ENCODE assay signal across 8 cellular contexts in the genomic region with DNA sequence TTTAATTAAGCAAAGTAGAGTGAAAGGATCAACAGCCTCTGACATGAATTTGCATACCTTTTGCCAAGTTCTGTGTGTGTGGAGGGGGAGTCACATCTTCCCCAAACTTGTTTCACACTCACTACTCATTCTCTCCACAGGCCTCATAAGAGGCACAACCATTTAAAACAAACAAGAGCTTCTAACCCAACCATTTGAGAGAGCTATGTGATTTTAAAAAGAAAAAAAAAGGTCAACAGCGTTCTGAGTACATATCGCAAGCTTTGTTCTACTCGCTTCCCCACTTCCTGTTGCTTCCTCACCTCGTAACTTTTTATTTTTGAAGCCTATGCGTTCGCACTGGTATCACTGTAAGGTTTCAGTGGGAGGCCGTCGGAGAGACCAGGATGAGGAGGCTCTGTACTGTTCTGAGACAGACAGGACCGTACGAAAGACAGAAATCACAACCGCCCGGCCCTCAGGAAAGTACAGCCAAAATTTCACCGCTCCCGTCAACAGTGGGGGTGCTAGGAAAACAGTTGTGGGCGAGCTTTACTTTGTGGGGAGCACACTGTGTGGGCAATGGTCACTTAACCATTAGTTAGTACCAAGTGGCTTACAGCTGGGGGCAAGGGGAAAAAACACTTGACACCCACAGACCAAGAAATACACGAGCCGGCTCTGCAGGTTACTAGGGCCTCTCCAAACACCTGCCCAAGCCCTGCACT.
DNase-seq lines count a peak whose midpoint lies in the region; ATAC-seq and TF ChIP-seq lines count a peak whose summit lies in the region.

No MANE protein-coding gene starts in this region.

- peak overlapping the region; percentile 96 to 99 (median 98) for H3K27ac Mint-ChIP-seq in CD4-positive, alpha-beta memory T cell

- peaks cover 0 to 9% of the 10 kb centered on the region in 2 donors for H3K36me3 Mint-ChIP-seq in CD4-positive, alpha-beta memory T cell

- DNase-seq in CD4-positive, alpha-beta memory T cell: peak; percentile 73 to 79 (median 77)
- DNase-seq in activated T-cell treated with anti-CD3 and anti-CD28 coated beads for 48 hours (ENCODE audit: low read depth) (peak; percentile 61), osteoblast (ENCODE audit: insufficient read length, low spot score, missing footprints) (no peak), NCI-H1436 treated with DMSO at 0.1 percent for 48 hours (lab: John Stamatoyannopoulos, UW) (no peak), erythroblast (lab: John Stamatoyannopoulos, UW) (no peak), adrenal gland (no peak)

- H3K79me2 ChIP-seq in osteoblast (ENCODE audit: insufficient read depth, low read length): peaks cover 72% of the 10 kb centered on the region

- TF ChIP-seq CTCF in osteoblast (IDR thresholded peaks at IDR 0.05; ENCODE audit: extremely low read depth, low read depth, low read length): no peak
- no peak for TF ChIP-seq CTCF in adrenal gland (IDR thresholded peaks at IDR 0.05)

- H4K20me1 ChIP-seq in osteoblast (ENCODE audit: insufficient read depth, low read length): peaks cover 17% of the 10 kb centered on the region

- H3K4me2 ChIP-seq in osteoblast (ENCODE audit: insufficient read depth, low read length): peak overlapping the region; percentile 34

- H2AFZ ChIP-seq in osteoblast (ENCODE audit: low read length): peak overlapping the region; percentile 66

- no peaks in the 10 kb centered on the region for H3K27me3 Mint-ChIP-seq in CD4-positive, alpha-beta memory T cell

- H3K4me1 ChIP-seq in CD4-positive, alpha-beta memory T cell (ENCODE audit: insufficient read depth, low read length): peaks cover 100% of the 10 kb centered on the region
- H3K4me1 ChIP-seq in osteoblast (ENCODE audit: insufficient read depth, low read length) (no peaks in the 10 kb centered on the region), adrenal gland (replicated peaks in 1 of 2) (no peaks in the 10 kb centered on the region)

- CTCF ChIA-PET in CD4-positive, alpha-beta memory T cell (lab: Charles Lee; ENCODE audit: partially characterized antibody): interaction anchor here (0.9 to 3.7 kb wide), 25 partner anchors 9 to 839 kb away, joined by 3 to 25 read pairs (median 5); partner anchors contain the start of gene DNPH1

- no peaks in the 10 kb centered on the region for H3K9me3 Mint-ChIP-seq in CD4-positive, alpha-beta memory T cell

- intact Hi-C loops in CD4-positive, alpha-beta memory T cell (cut with micrococcal nuclease): loop anchor here (1.0 to 2.0 kb wide), 3 partner anchors 16 to 61 kb away; partner anchors contain the start of gene TRERF1
- intact Hi-C loops in adrenal gland (cut with DNase I): no loop called here

- POLR2A ChIA-PET in CD4-positive, alpha-beta memory T cell (lab: Charles Lee; ENCODE audit: partially characterized antibody): interaction anchor here (0.6 to 10.8 kb wide), 34 partner anchors 8 to 655 kb away, joined by 3 to 238 read pairs (median 4); partner anchors contain the start of genes MRPS10, PPP2R5D, TBCC and TFEB

- WGBS in adrenal gland, 4 donors: 83 to 86% (median 85%) methylated on average over 17 of the region's 17 CpGs

- peak overlapping the region; percentile 79 for H3K27ac ChIP-seq in CD4-positive, alpha-beta memory T cell (ENCODE audit: low read depth, low read length)
- no peak overlapping the region for H3K27ac ChIP-seq in osteoblast (ENCODE audit: low read depth, low read length)
- peak overlapping the region in 1 of 5 donors; percentile 12 for H3K27ac ChIP-seq in adrenal gland

- H3K36me3 ChIP-seq in CD4-positive, alpha-beta memory T cell (ENCODE audit: insufficient read depth, low read length): no peaks in the 10 kb centered on the region
- H3K36me3 ChIP-seq in osteoblast (ENCODE audit: insufficient read depth, low read length): no peaks in the 10 kb centered on the region
- no peaks in the 10 kb centered on the region for H3K36me3 ChIP-seq in adrenal gland (replicated peaks in 1 of 2)

- no peaks in the 10 kb centered on the region for H3K27me3 ChIP-seq in CD4-positive, alpha-beta memory T cell (ENCODE audit: insufficient read depth, low read length)
- no peaks in the 10 kb centered on the region for H3K27me3 ChIP-seq in osteoblast (ENCODE audit: insufficient read depth, low read length)
- no peaks in the 10 kb centered on the region for H3K27me3 ChIP-seq in adrenal gland

- H3K9me3 ChIP-seq in CD4-positive, alpha-beta memory T cell (ENCODE audit: control insufficient read depth in 1 of 2, low read length in 2 of 2): no peaks in the 10 kb centered on the region
- H3K9me3 ChIP-seq in osteoblast (ENCODE audit: low read depth, low read length): no peaks in the 10 kb centered on the region
- H3K9me3 ChIP-seq in adrenal gland (replicated peaks in 1 of 3): no peaks in the 10 kb centered on the region

- peak overlapping the region; percentile 1 to 42 for H3K4me3 ChIP-seq in CD4-positive, alpha-beta memory T cell (ENCODE audit: low read length in 2 of 2)
- H3K4me3 ChIP-seq in osteoblast (ENCODE audit: insufficient read depth, low read length) (no peak overlapping the region), adrenal gland (no peak overlapping the region)

- H3K4me1 Mint-ChIP-seq in CD4-positive, alpha-beta memory T cell: peaks cover 76 to 100% (median 90%) of the 10 kb centered on the region in 4 donors

- H3K4me3 Mint-ChIP-seq in CD4-positive, alpha-beta memory T cell: peak overlapping the region; percentile 73 to 85 (median 82)

- TF ChIP-seq POLR2A in erythroblast (IDR thresholded peaks at IDR 0.05; ENCODE audit: low read length) (no peak), adrenal gland (IDR thresholded peaks at IDR 0.05) (no peak)

- ATAC-seq in HG03520 (IDR thresholded peaks at IDR 0.05; ENCODE audit: unreplicated experiment): peak; percentile 56
- ATAC-seq in HG02642 (IDR thresholded peaks at IDR 0.05; ENCODE audit: poor library complexity, unreplicated experiment): no peak

Comparison
In these comparisons a context has a peak if more than half of its experiments do, and no peak if none do; other contexts are left out.
1. DNase-seq: peak in CD4-positive, alpha-beta memory T cell (5 of 5) and activated T-cell treated with anti-CD3 and anti-CD28 coated beads for 48 hours (single experiment); none in osteoblast (single experiment), NCI-H1436 treated with DMSO at 0.1 percent for 48 hours (single experiment), erythroblast (0 of 2) and adrenal gland (0 of 7).
2. H3K4me3 ChIP-seq: peak in CD4-positive, alpha-beta memory T cell (2 of 2); none in osteoblast (single experiment) and adrenal gland (0 of 4).